Comparison of ENCODE assay signal across 6 cellular contexts in genomic region chr6:149967999-149968398, GRCh38. TPM values are rescaled to one million over a fixed set of nuclear protein-coding genes. Genes with fewer than 3 reads are reported as not detected.
"Had no signal": no experiment of that assay in that cellular context is flagged by ENCODE, and none has a peak within 500 bp of the region (broad histone marks: within the 10 kb centered on the region; RNA-seq: fewer than 3 reads in every experiment).

No MANE protein-coding gene starts in this region.

RNA-seq across cellular contexts. Expression of gene ULBP1, which starts 4.3 kb away (rescaled TPM):
- total RNA-seq: HT1080 had no signal

RNA-seq across cellular contexts. Expression of gene ULBP2, which starts 26.2 kb away (rescaled TPM):
- total RNA-seq: GM23338, H1, H9 had no signal
- polyA plus RNA-seq: GM23338 had no signal

RNA-seq across cellular contexts. Expression of gene RAET1G, which starts 45.1 kb away (rescaled TPM):
- total RNA-seq: GM23338, H1, H9 had no signal
- polyA plus RNA-seq: GM23338 had no signal

RNA-seq across cellular contexts. Expression of gene RAET1L, which starts 57.3 kb away (rescaled TPM):
- total RNA-seq: GM23338, H1, H9, HFFc6, HT1080, IMR-90 had no signal
- polyA plus RNA-seq: GM23338, H1, IMR-90 had no signal
